Comparison of ENCODE assay signal across 22 cellular contexts in the genomic region with DNA sequence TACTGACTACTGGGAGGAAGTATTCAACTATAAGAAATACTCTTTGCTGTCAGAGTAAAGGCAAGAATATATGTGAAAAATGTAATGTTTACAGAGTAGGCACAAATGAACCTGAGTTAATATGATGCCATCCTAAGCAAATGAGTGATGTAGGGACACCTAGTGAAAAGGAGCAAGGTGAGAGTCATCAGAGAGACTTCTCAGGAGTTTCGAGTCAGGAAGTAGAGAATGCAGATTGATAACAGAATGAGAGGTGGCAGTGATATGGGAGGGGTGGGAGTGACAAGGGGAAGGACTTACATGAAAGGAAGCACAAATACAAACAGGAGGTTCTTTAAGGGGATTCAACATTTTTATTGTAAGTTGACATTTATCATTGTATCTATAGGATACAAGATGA. TPM values are rescaled to one million over a fixed set of nuclear protein-coding genes. Genes with fewer than 3 reads are reported as not detected.
DNase-seq lines count a peak whose midpoint lies in the region; ATAC-seq and TF ChIP-seq lines count a peak whose summit lies in the region.
"Had no signal": no experiment of that assay in that cellular context is flagged by ENCODE, and none has a peak within 500 bp of the region (broad histone marks: within the 10 kb centered on the region; RNA-seq: fewer than 3 reads in every experiment).

No MANE protein-coding gene starts in this region.

- H3K27ac ChIP-seq in HEK293 (ENCODE audit: extremely low read depth, low read depth, low read length) (no peak overlapping the region), trophoblast cell (ENCODE audit: low read depth, low read length) (no peak overlapping the region)
- H3K27ac ChIP-seq: BLaER1 treated with 17β-estradiol and CSF1 and Interleukin-3, amounts not matched to agents 10 nM and 100 nM; foreskin keratinocyte; left ventricle myocardium inferior; thyroid gland had no signal

- POLR2A ChIA-PET in HEK293 (lab: Yijun Ruan, JAX): no interaction called here

- H3K4me2 ChIP-seq in trophoblast cell (ENCODE audit: low read length): no peak overlapping the region

- no peak overlapping the region for H2BK12ac ChIP-seq in trophoblast cell (ENCODE audit: low read length)

- peaks cover 9% of the 10 kb centered on the region for H3K4me1 ChIP-seq in HEK293 (ENCODE audit: control insufficient read depth, insufficient read depth, low read length)
- no peaks in the 10 kb centered on the region for H3K4me1 ChIP-seq in trophoblast cell (ENCODE audit: control insufficient read depth in 1 of 2, insufficient read depth in 2 of 2, low read length in 2 of 2)
- H3K4me1 ChIP-seq: foreskin keratinocyte had no signal

- no peaks in the 10 kb centered on the region for H3K9me3 Mint-ChIP-seq in activated T-cell treated with anti-CD3 and anti-CD28 coated beads, Interleukin-2, amount 50 U/mL, for 4 hours
- H3K9me3 Mint-ChIP-seq in brain: no peaks in the 10 kb centered on the region
- H3K9me3 Mint-ChIP-seq: activated naive CD4-positive, alpha-beta T cell treated with anti-CD3 and anti-CD28 coated beads, Interleukin-2, amount 50 U/mL, for 72 hours; stimulated activated naive B cell treated with anti-CD40 and anti-IgM and Interleukin-4, amounts not matched to agents 10 μg/mL and 1 μg/mL and 100 μg/mL, for 72 hours had no signal

- no peak overlapping the region for H4K91ac ChIP-seq in trophoblast cell (ENCODE audit: low read depth, low read length)

- no peak overlapping the region for H2BK120ac ChIP-seq in trophoblast cell (ENCODE audit: insufficient read depth, low read length, poor library complexity)

- no peak overlapping the region for H4K12ac ChIP-seq in trophoblast cell (ENCODE audit: low read depth, low read length)

- peaks cover 40% of the 10 kb centered on the region for H3K4me1 Mint-ChIP-seq in activated T-cell treated with anti-CD3 and anti-CD28 coated beads, Interleukin-2, amount 50 U/mL, for 4 hours (ENCODE audit: low read depth)
- H3K4me1 Mint-ChIP-seq in brain: peaks cover 42% of the 10 kb centered on the region

- peaks cover 5 to 39% of the 10 kb centered on the region in 2 experiments for H3K36me3 ChIP-seq in HEK293 (ENCODE audit: control insufficient read depth in 2 of 2, insufficient read depth in 1 of 2, low read length in 2 of 2)
- H3K36me3 ChIP-seq in trophoblast cell (ENCODE audit: control insufficient read depth in 1 of 2, insufficient read depth in 2 of 2, low read length in 2 of 2): peaks cover 4 to 7% of the 10 kb centered on the region in 2 experiments
- H3K36me3 ChIP-seq: thyroid gland had no signal

- H3K79me2 ChIP-seq in trophoblast cell (ENCODE audit: control insufficient read depth, insufficient read depth, low read length, poor library complexity): peaks cover 8% of the 10 kb centered on the region

- no peaks in the 10 kb centered on the region for H3K27me3 Mint-ChIP-seq in activated T-cell treated with anti-CD3 and anti-CD28 coated beads, Interleukin-2, amount 50 U/mL, for 4 hours (ENCODE audit: low read depth)
- no peaks in the 10 kb centered on the region for H3K27me3 Mint-ChIP-seq in brain
- H3K27me3 Mint-ChIP-seq: stimulated activated naive B cell treated with anti-CD40 and anti-IgM and Interleukin-4, amounts not matched to agents 10 μg/mL and 1 μg/mL and 100 μg/mL, for 72 hours had no signal

- H3K18ac ChIP-seq in trophoblast cell (ENCODE audit: low read length): no peak overlapping the region

- CTCF ChIA-PET in HEK293 (lab: Yijun Ruan, JAX): interaction anchor here (1.1 to 1.9 kb wide), 3 partner anchors 15 to 83 kb away, joined by 3 to 8 read pairs (median 4); partner anchors contain the start of gene NTRK1

- no peak overlapping the region for H3K23ac ChIP-seq in trophoblast cell (ENCODE audit: low read length)

- WGBS in trophoblast cell (ENCODE audit: extremely low coverage, insufficient coverage, insufficient read length): no CpG with 5 or more reads among the region's 1 CpG

- no peak overlapping the region for H3K4me3 Mint-ChIP-seq in activated T-cell treated with anti-CD3 and anti-CD28 coated beads, Interleukin-2, amount 50 U/mL, for 4 hours
- H3K4me3 Mint-ChIP-seq in brain: no peak overlapping the region
- H3K4me3 Mint-ChIP-seq: stimulated activated naive B cell treated with anti-CD40 and anti-IgM and Interleukin-4, amounts not matched to agents 10 μg/mL and 1 μg/mL and 100 μg/mL, for 72 hours had no signal

- H3K9me3 ChIP-seq in HEK293 (ENCODE audit: control insufficient read depth, insufficient read depth, low read depth, low read length) (no peaks in the 10 kb centered on the region), trophoblast cell (ENCODE audit: insufficient read depth, low read depth, low read length) (no peaks in the 10 kb centered on the region)
- H3K9me3 ChIP-seq: BLaER1 treated with 17β-estradiol and CSF1 and Interleukin-3, amounts not matched to agents 10 nM and 100 nM; left ventricle myocardium inferior; thyroid gland had no signal

- DNase-seq in activated T-cell treated with anti-CD3 and anti-CD28 coated beads, Interleukin-2, amount 50 U/mL, for 4 hours: no peak
- DNase-seq in activated T-cell treated with anti-CD3 and anti-CD28 coated beads for 4 hours (no peak), trophoblast cell (no peak), NAMALWA (ENCODE audit: low spot score) (no peak), ecto neural progenitor cell (ENCODE audit: low spot score) (no peak)
- no peak for DNase-seq in stimulated activated naive CD4-positive, alpha-beta T cell (lab: John Stamatoyannopoulos, UW)
- DNase-seq: ACHN; cerebellar nuclear complex; foreskin keratinocyte; H7; IMR-90; left ventricle myocardium inferior; NCI-H1417; NCI-H510A; NK-92 treated with Interleukin-12 subunit alpha and Interleukin-12 subunit beta, amount 100 ng/mL, for 24 hours; SIG-M5; stimulated activated naive B cell treated with anti-CD40 and anti-IgM and Interleukin-4, amounts not matched to agents 10 μg/mL and 1 μg/mL and 100 μg/mL, for 72 hours had no signal

- H2AK5ac ChIP-seq in trophoblast cell (ENCODE audit: low read length): no peak overlapping the region

- no peak overlapping the region for H3K4me3 ChIP-seq in HEK293 (ENCODE audit: low read depth, low read length)
- H3K4me3 ChIP-seq in trophoblast cell (ENCODE audit: low read depth, low read length): no peak overlapping the region
- H3K4me3 ChIP-seq: BLaER1 treated with 17β-estradiol and CSF1 and Interleukin-3, amounts not matched to agents 10 nM and 100 nM; left ventricle myocardium inferior; thyroid gland had no signal

- ATAC-seq in activated T-cell treated with anti-CD3 and anti-CD28 coated beads, Interleukin-2, amount 50 U/mL, for 4 hours: peak; percentile 26 to 54
- ATAC-seq: activated naive CD4-positive, alpha-beta T cell treated with anti-CD3 and anti-CD28 coated beads, Interleukin-2, amount 50 U/mL, for 72 hours; foreskin keratinocyte; stimulated activated naive B cell treated with anti-CD40 and anti-IgM and Interleukin-4, amounts not matched to agents 10 μg/mL and 1 μg/mL and 100 μg/mL, for 72 hours had no signal

- H3K9ac ChIP-seq in trophoblast cell (ENCODE audit: low read length): no peak overlapping the region

- no peaks in the 10 kb centered on the region for H3K79me1 ChIP-seq in trophoblast cell (ENCODE audit: low read length)

- H2AFZ ChIP-seq in trophoblast cell (ENCODE audit: insufficient read depth, low read length, poor library complexity): no peak overlapping the region

- H2BK5ac ChIP-seq in trophoblast cell (ENCODE audit: low read depth, low read length, poor library complexity): no peak overlapping the region

- H3K14ac ChIP-seq in trophoblast cell (ENCODE audit: low read length): no peak overlapping the region

- TF ChIP-seq CTCF in HEK293 (tag by site-specific recombination; IDR thresholded peaks at IDR 0.05) (no peak), brain (conservative IDR thresholded peaks at IDR 0.05) (no peak)

- peaks cover 33% of the 10 kb centered on the region for H3K36me3 Mint-ChIP-seq in activated T-cell treated with anti-CD3 and anti-CD28 coated beads, Interleukin-2, amount 50 U/mL, for 4 hours (ENCODE audit: insufficient read depth)
- H3K36me3 Mint-ChIP-seq in brain: peaks cover 40% of the 10 kb centered on the region

- no peaks in the 10 kb centered on the region for H3K27me3 ChIP-seq in trophoblast cell (ENCODE audit: insufficient read depth, low read length)
- H3K27me3 ChIP-seq: BLaER1 treated with 17β-estradiol and CSF1 and Interleukin-3, amounts not matched to agents 10 nM and 100 nM; foreskin keratinocyte; thyroid gland had no signal

- H4K8ac ChIP-seq in trophoblast cell (ENCODE audit: low read depth, low read length): no peak overlapping the region

- H3K27ac Mint-ChIP-seq in brain: peak overlapping the region in 4 of 5 experiments; percentile 5 to 43 (median 14)
- H3K27ac Mint-ChIP-seq: stimulated activated naive B cell treated with anti-CD40 and anti-IgM and Interleukin-4, amounts not matched to agents 10 μg/mL and 1 μg/mL and 100 μg/mL, for 72 hours had no signal

- H3K4ac ChIP-seq in trophoblast cell (ENCODE audit: low read depth, low read length): peak overlapping the region; percentile 78

TF ChIP-seq in HEK293, 187 proteins besides CTCF, POLR2A, EP300 and RAD21 (continues in another document):
- no peak for TF ChIP-seq ZNF571 (tag by site-specific recombination; IDR thresholded peaks at IDR 0.05)
- TF ChIP-seq PRDM1 (tag by site-specific recombination; IDR thresholded peaks at IDR 0.05): peak; percentile 62
- TF ChIP-seq ZBTB17 (tag by site-specific recombination; IDR thresholded peaks at IDR 0.05): 0 out of 2 replicates have a peak, but pooled peaks have one; percentile 33

RNA-seq across cellular contexts. Expression of gene PRCC, which starts 10.2 kb away (rescaled TPM):
- 100 to 1,000 TPM; 108 to 111 (median 111) TPM for total RNA-seq in activated T-cell treated with anti-CD3 and anti-CD28 coated beads, Interleukin-2, amount 50 U/mL, for 4 hours
- polyA plus RNA-seq in brain (ENCODE audit: insufficient read depth, low read depth, low replicate concordance): 111 TPM
- 156 and 169 TPM in 2 replicates for polyA plus RNA-seq in trophoblast cell (2013)

RNA-seq across cellular contexts. Expression of gene HDGF, which starts 26.1 kb away (rescaled TPM):
- total RNA-seq in activated T-cell treated with anti-CD3 and anti-CD28 coated beads, Interleukin-2, amount 50 U/mL, for 4 hours: 100 to 1,000 TPM; 221 to 249 (median 230) TPM
- 502 TPM for polyA plus RNA-seq in brain (ENCODE audit: insufficient read depth, low read depth, low replicate concordance)
- 216 and 223 TPM in 2 replicates for polyA plus RNA-seq in trophoblast cell (2013)

RNA-seq across cellular contexts. Expression of gene MRPL24, which starts 36.7 kb away (rescaled TPM):
- total RNA-seq in activated T-cell treated with anti-CD3 and anti-CD28 coated beads, Interleukin-2, amount 50 U/mL, for 4 hours: 100 to 1,000 TPM; 132 to 138 (median 132) TPM
- polyA plus RNA-seq in brain (ENCODE audit: insufficient read depth, low read depth, low replicate concordance): 111 TPM
- polyA plus RNA-seq in trophoblast cell (2013): 40.5 and 40.7 TPM in 2 replicates

RNA-seq across cellular contexts. Expression of gene SH2D2A, which starts 39.1 kb away (rescaled TPM):
- 100 to 1,000 TPM; 200 to 245 (median 214) TPM for total RNA-seq in activated T-cell treated with anti-CD3 and anti-CD28 coated beads, Interleukin-2, amount 50 U/mL, for 4 hours
- polyA plus RNA-seq in brain (ENCODE audit: insufficient read depth, low read depth, low replicate concordance): 0.36 TPM
- 0.14 TPM in 1 of 2 replicates, not detected in the other for polyA plus RNA-seq in trophoblast cell (2013)
- total RNA-seq: IMR-90 had no signal
- polyA plus RNA-seq: IMR-90 had no signal

RNA-seq across cellular contexts. Expression of gene ISG20L2, which starts 49.0 kb away (rescaled TPM):
- total RNA-seq in activated T-cell treated with anti-CD3 and anti-CD28 coated beads, Interleukin-2, amount 50 U/mL, for 4 hours: 10 to 100 TPM; 62.4 to 65.9 (median 63.8) TPM
- 41.5 TPM for polyA plus RNA-seq in brain (ENCODE audit: insufficient read depth, low read depth, low replicate concordance)
- polyA plus RNA-seq in trophoblast cell (2013): 44.2 and 46.1 TPM in 2 replicates
